In the genomic region with DNA sequence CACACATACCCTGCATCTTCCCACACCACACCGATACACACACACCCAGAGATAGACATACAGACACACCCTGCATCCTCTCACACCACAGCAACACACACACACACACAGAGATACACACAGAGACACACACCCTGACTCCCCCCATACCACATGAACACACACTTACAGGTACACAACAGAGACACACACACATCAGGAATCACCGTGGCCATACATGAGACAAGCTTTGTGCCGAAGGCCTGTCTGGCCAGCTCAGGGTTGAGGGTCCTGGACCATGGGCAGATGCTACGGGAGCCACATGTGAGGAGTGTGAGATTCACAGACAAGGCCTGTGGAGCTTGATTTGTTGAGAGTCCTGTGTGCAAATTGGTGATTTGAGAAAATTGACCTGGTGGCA, we compare ENCODE assay signal across 1 cellular context.
TF ChIP-seq lines count a peak whose summit lies in the region.

No MANE protein-coding gene starts in this region.

TF ChIP-seq in K562, 482 proteins besides CTCF, POLR2A, EP300 and RAD21:
- no peak for TF ChIP-seq LCOR (CRISPR knock-in tag; IDR thresholded peaks at IDR 0.05)
- TF ChIP-seq, protein P1, sequence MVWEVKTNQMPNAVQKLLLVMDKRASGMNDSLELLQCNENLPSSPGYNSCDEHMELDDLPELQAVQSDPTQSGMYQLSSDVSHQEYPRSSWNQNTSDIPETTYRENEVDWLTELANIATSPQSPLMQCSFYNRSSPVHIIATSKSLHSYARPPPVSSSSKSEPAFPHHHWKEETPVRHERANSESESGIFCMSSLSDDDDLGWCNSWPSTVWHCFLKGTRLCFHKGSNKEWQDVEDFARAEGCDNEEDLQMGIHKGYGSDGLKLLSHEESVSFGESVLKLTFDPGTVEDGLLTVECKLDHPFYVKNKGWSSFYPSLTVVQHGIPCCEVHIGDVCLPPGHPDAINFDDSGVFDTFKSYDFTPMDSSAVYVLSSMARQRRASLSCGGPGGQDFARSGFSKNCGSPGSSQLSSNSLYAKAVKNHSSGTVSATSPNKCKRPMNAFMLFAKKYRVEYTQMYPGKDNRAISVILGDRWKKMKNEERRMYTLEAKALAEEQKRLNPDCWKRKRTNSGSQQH (CRISPR knock-in tag; IDR thresholded peaks at IDR 0.05), result 0 out of 2 replicates have a peak, but pooled peaks have one; percentile 16
